ENCODE assay signal across 13 cellular contexts in genomic region chr14:106166650-106167204, GRCh38.
DNase-seq lines count a peak whose midpoint lies in the region; ATAC-seq, FAIRE-seq and TF ChIP-seq lines count a peak whose summit lies in the region.
"Had no signal": no experiment of that assay in that cellular context is flagged by ENCODE, and none has a peak within 500 bp of the region (broad histone marks: within the 10 kb centered on the region; RNA-seq: fewer than 3 reads in every experiment).

No MANE protein-coding gene starts in this region.

- no peak overlapping the region for H3K4me3 Mint-ChIP-seq in Caco-2 (ENCODE audit: unreplicated experiment)
- H3K4me3 Mint-ChIP-seq in naive thymus-derived CD4-positive, alpha-beta T cell = no peak overlapping the region
- no peak overlapping the region for H3K4me3 Mint-ChIP-seq in progenitor cell of endocrine pancreas (ENCODE audit: low read depth)

- POLR2A ChIA-PET in Caco-2 (lab: Charles Lee) = no interaction called here
- POLR2A ChIA-PET in GM12878 (lab: Charles Lee) = no interaction called here
- POLR2A ChIA-PET in naive thymus-derived CD4-positive, alpha-beta T cell (lab: Charles Lee) = no interaction called here

- no peak overlapping the region for H3K9ac ChIP-seq in GM12878 (ENCODE audit: control insufficient read depth, insufficient read depth, low read length)
- H3K9ac ChIP-seq: BLaER1, GM23248 had no signal

- H3K4me1 ChIP-seq in Caco-2 = no peaks in the 10 kb centered on the region
- H3K4me1 ChIP-seq in GM12878 (ENCODE audit: control insufficient read depth, insufficient read depth, low read length) = no peaks in the 10 kb centered on the region
- H3K4me1 ChIP-seq in naive thymus-derived CD4-positive, alpha-beta T cell (ENCODE audit: control insufficient read depth in 2 of 2, insufficient read depth in 2 of 2, low read length in 2 of 2) = peaks cover 0 to 12% of the 10 kb centered on the region in 2 donors
- H3K4me1 ChIP-seq: A549 had no signal

- in situ Hi-C loops in GM12878 (cut with MboI) = loop anchor here (10.0 kb wide), 1 partner anchor 632 kb away; no protein-coding TSS in a partner anchor

- RAD21 ChIA-PET in GM12878 (lab: Charles Lee; ENCODE audit: unreplicated experiment) = no interaction called here

- CTCF ChIA-PET in Caco-2 (lab: Charles Lee) (no interaction called here), GM12878 (lab: Yijun Ruan, JAX) (interaction anchor here (0.6 kb wide), 1 partner anchor 229 kb away, joined by 4 read pairs; no protein-coding TSS in a partner anchor)
- CTCF ChIA-PET in naive thymus-derived CD4-positive, alpha-beta T cell (lab: Charles Lee) = no interaction called here

- H3K27me3 ChIP-seq in Caco-2 (replicated peaks; ENCODE audit: control insufficient read depth, insufficient read depth, low read length) (no peaks in the 10 kb centered on the region), GM12878 (replicated peaks in 1 of 2; ENCODE audit: control insufficient read depth in 2 of 2, insufficient read depth in 2 of 2, low read length in 1 of 2) (no peaks in the 10 kb centered on the region; a peak in 1 of 4 replicates)
- peaks cover 0 to 9% of the 10 kb centered on the region in 2 donors for H3K27me3 ChIP-seq in naive thymus-derived CD4-positive, alpha-beta T cell (ENCODE audit: control insufficient read depth in 2 of 2, insufficient read depth in 2 of 2, low read length in 2 of 2)
- H3K27me3 ChIP-seq: BLaER1 had no signal

- no peak overlapping the region for H3K4me2 ChIP-seq in GM12878 (ENCODE audit: control insufficient read depth, insufficient read depth)
- H3K4me2 ChIP-seq: A549, BLaER1 had no signal

- no peak overlapping the region for H3K4me3 ChIP-seq in Caco-2 (ENCODE audit: low read depth, low read length)
- H3K4me3 ChIP-seq in GM12878 = no peak overlapping the region
- H3K4me3 ChIP-seq in naive thymus-derived CD4-positive, alpha-beta T cell (ENCODE audit: low read length) = no peak overlapping the region
- H3K4me3 ChIP-seq: A549, BLaER1, GM23248 had no signal

- no peaks in the 10 kb centered on the region for H3K79me2 ChIP-seq in GM12878 (ENCODE audit: control insufficient read depth, insufficient read depth, low read length)

- FAIRE-seq in GM12878 (lab: Jason Lieb, UNC) = no peak
- FAIRE-seq: A549, GM12891, H54 had no signal

- no peak overlapping the region for H3K27ac ChIP-seq in GM12878 (ENCODE audit: control insufficient read depth, insufficient read depth)
- H3K27ac ChIP-seq in naive thymus-derived CD4-positive, alpha-beta T cell (ENCODE audit: low read depth, low read length) = no peak overlapping the region
- H3K27ac ChIP-seq: A549, BLaER1, GM23248 had no signal

- no peak for TF ChIP-seq POLR2A in GM12878 (IDR thresholded peaks at IDR 0.05; ENCODE audit: low read depth, low read length)

- no peaks in the 10 kb centered on the region for H3K9me3 ChIP-seq in Caco-2
- H3K9me3 ChIP-seq in GM12878 (replicated peaks; ENCODE audit: control insufficient read depth, insufficient read depth, low read length) = no peaks in the 10 kb centered on the region
- H3K9me3 ChIP-seq in naive thymus-derived CD4-positive, alpha-beta T cell (ENCODE audit: control insufficient read depth in 2 of 3, low read length in 3 of 3) = no peaks in the 10 kb centered on the region
- H3K9me3 ChIP-seq: A549, BLaER1 had no signal

- TF ChIP-seq CTCF in Caco-2 (IDR thresholded peaks at IDR 0.05; ENCODE audit: insufficient read depth in 1 of 2, low read depth in 1 of 2, low read length in 1 of 2, severe bottlenecking in 1 of 2, unreplicated experiment in 1 of 2) = no peak
- no peak for TF ChIP-seq CTCF in GM12878 (IDR thresholded peaks at IDR 0.05 in 2 of 3, conservative IDR thresholded peaks at IDR 0.05 in 1 of 3; ENCODE audit: control insufficient read depth in 2 of 3, extremely low read depth in 1 of 3, insufficient read depth in 1 of 3, low read depth in 3 of 3, low read length in 3 of 3)
- no peak for TF ChIP-seq CTCF in progenitor cell of endocrine pancreas (IDR thresholded peaks at IDR 0.05; ENCODE audit: unreplicated experiment)

- BruUV-seq in Caco-2 (replicated peaks; lab: Mats Ljungman, UMichigan) (no TSS peak), GM12878 (replicated peaks; lab: Mats Ljungman, UMichigan) (no TSS peak)

- H3K27ac Mint-ChIP-seq in Caco-2 (ENCODE audit: unreplicated experiment) (peak overlapping the region; percentile 57), progenitor cell of endocrine pancreas (no peak overlapping the region)
- H3K27ac Mint-ChIP-seq in naive thymus-derived CD4-positive, alpha-beta T cell = peak overlapping the region in 6 of 9 donors; percentile 23 to 84 (median 41)

- H3K9me3 Mint-ChIP-seq in Caco-2 (ENCODE audit: unreplicated experiment) (peaks cover 7% of the 10 kb centered on the region), progenitor cell of endocrine pancreas (ENCODE audit: low read depth) (peaks cover 65% of the 10 kb centered on the region)
- H3K9me3 Mint-ChIP-seq in naive thymus-derived CD4-positive, alpha-beta T cell = peaks cover 0 to 3% (median 0%) of the 10 kb centered on the region in 11 donors

- no peak for TF ChIP-seq EP300 in GM12878 (IDR thresholded peaks at IDR 0.05; ENCODE audit: borderline replicate concordance in 1 of 2, control insufficient read depth in 1 of 2, low read depth in 2 of 2, low read length in 2 of 2)

- WGBS in GM12878 (ENCODE audit: insufficient coverage, insufficient replicate concordance, low lambda C conversion rate, missing lambda C conversion rate) = 13% methylated on average over 10 of the region's 10 CpGs

- no peak for TF ChIP-seq RAD21 in GM12878 (IDR thresholded peaks at IDR 0.05; ENCODE audit: insufficient read depth, low read depth, low read length)

- peaks cover 6% of the 10 kb centered on the region for H3K36me3 Mint-ChIP-seq in Caco-2 (ENCODE audit: insufficient read depth, unreplicated experiment)
- H3K36me3 Mint-ChIP-seq in naive thymus-derived CD4-positive, alpha-beta T cell = no peaks in the 10 kb centered on the region
- peaks cover 12% of the 10 kb centered on the region for H3K36me3 Mint-ChIP-seq in progenitor cell of endocrine pancreas (ENCODE audit: insufficient read depth)

- DNase-seq in Caco-2 (no peak), GM12878 (ENCODE audit: low read depth, low spot score) (no peak), progenitor cell of endocrine pancreas (ENCODE audit: low spot score, unreplicated experiment) (no peak)
- DNase-seq in naive thymus-derived CD4-positive, alpha-beta T cell = no peak
- DNase-seq in activated CD4-positive, alpha-beta T cell treated with anti-CD3 and anti-CD28 coated beads for 4 hours = no peak
- DNase-seq in activated CD4-positive, alpha-beta T cell treated with anti-CD3 and anti-CD28 coated beads, Interleukin-2, amount 50 U/mL, for 1 hour = no peak
- DNase-seq: Calu3, DMS 273 treated with DMSO at 0.1 percent for 48 hours, GM23248 had no signal

- H3K27me3 Mint-ChIP-seq in Caco-2 (ENCODE audit: insufficient read depth, unreplicated experiment) = no peaks in the 10 kb centered on the region
- H3K27me3 Mint-ChIP-seq in naive thymus-derived CD4-positive, alpha-beta T cell = peaks cover 0 to 61% (median 0%) of the 10 kb centered on the region in 5 donors
- H3K27me3 Mint-ChIP-seq in progenitor cell of endocrine pancreas = no peaks in the 10 kb centered on the region

- SMC1A ChIA-PET in GM12878 (lab: Charles Lee; ENCODE audit: uncharacterized antibody, unreplicated experiment) = no interaction called here

- H4K20me1 ChIP-seq in GM12878 (ENCODE audit: control insufficient read depth, insufficient read depth) = no peaks in the 10 kb centered on the region
- H4K20me1 ChIP-seq: BLaER1 had no signal

- intact Hi-C loops in Caco-2 (cut with micrococcal nuclease; ENCODE audit: unreplicated experiment) = no loop called here
- intact Hi-C loops in GM12878 (cut with micrococcal nuclease; ENCODE audit: unreplicated experiment) = no loop called here
- intact Hi-C loops in naive thymus-derived CD4-positive, alpha-beta T cell (cut with micrococcal nuclease) = no loop called here

- no peak for ATAC-seq in GM12878
- ATAC-seq in naive thymus-derived CD4-positive, alpha-beta T cell = no peak
- ATAC-seq: A549 had no signal

- H3K36me3 ChIP-seq in Caco-2 (ENCODE audit: control insufficient read depth, insufficient read depth, low read length) (no peaks in the 10 kb centered on the region), GM12878 (ENCODE audit: control insufficient read depth in 2 of 2, insufficient read depth in 2 of 2, low read length in 1 of 2) (no peaks in the 10 kb centered on the region)
- H3K36me3 ChIP-seq in naive thymus-derived CD4-positive, alpha-beta T cell (ENCODE audit: control insufficient read depth in 2 of 3, insufficient read depth in 3 of 3, low read length in 3 of 3) = no peaks in the 10 kb centered on the region
- H3K36me3 ChIP-seq: BLaER1 had no signal

- peaks cover 5% of the 10 kb centered on the region for H3K4me1 Mint-ChIP-seq in Caco-2 (ENCODE audit: low read depth, unreplicated experiment)
- peaks cover 7 to 58% (median 45%) of the 10 kb centered on the region in 7 donors for H3K4me1 Mint-ChIP-seq in naive thymus-derived CD4-positive, alpha-beta T cell
- H3K4me1 Mint-ChIP-seq in progenitor cell of endocrine pancreas (ENCODE audit: low read depth) = no peaks in the 10 kb centered on the region

- no peak overlapping the region for H2AFZ ChIP-seq in GM12878 (ENCODE audit: control insufficient read depth, low read depth, low read length)
- H2AFZ ChIP-seq: GM23248 had no signal

TF ChIP-seq in GM12878, 131 proteins besides CTCF, POLR2A, EP300 and RAD21:
- TF ChIP-seq BHLHE40 (IDR thresholded peaks at IDR 0.05; ENCODE audit: borderline replicate concordance in 1 of 2, low read depth in 2 of 2, low read length in 1 of 2) (0 out of 4 replicates have a peak, but pooled peaks of 1 of the 2 experiments have one; percentile 7), SUPT20H (IDR thresholded peaks at IDR 0.05; ENCODE audit: borderline replicate concordance, control insufficient read depth, low read depth, low read length) (no peak), FOS (IDR thresholded peaks at IDR 0.05; ENCODE audit: borderline replicate concordance, extremely low read depth, insufficient read length) (no peak), RAD51 (IDR thresholded peaks at IDR 0.05) (peak; percentile 36; the same call in 1 of the 2 replicates)
